ENCODE assay signal across 13 cellular contexts in the genomic region with DNA sequence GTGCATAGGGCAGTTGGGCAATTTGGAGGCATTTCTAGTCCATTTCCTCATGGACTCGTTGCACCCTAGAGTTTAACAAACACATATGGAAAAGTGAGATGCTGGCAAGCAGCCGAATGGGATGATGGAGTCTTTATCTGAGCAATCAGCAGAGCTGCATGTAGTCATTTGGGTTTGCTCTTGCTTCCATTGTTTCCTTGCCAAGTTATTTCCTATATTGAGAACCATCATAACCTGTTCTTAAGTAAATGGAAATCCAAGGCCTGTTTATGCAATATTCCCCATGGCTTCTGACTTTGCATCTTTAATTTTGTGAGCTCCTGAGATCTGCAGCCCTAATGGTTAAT. TPM values are rescaled to one million over a fixed set of nuclear protein-coding genes. Genes with fewer than 3 reads are reported as not detected.
A peak's percentile ranks its signal among the peaks of the same experiment; 100 is the strongest.
DNase-seq lines count a peak whose midpoint lies in the region; ATAC-seq and TF ChIP-seq lines count a peak whose summit lies in the region.
"Had no signal": no experiment of that assay in that cellular context is flagged by ENCODE, and none has a peak within 500 bp of the region (broad histone marks: within the 10 kb centered on the region; RNA-seq: fewer than 3 reads in every experiment).

No MANE protein-coding gene starts in this region.

- 22 to 51% (median 26%) methylated on average over 2 of the region's 2 CpGs for WGBS in heart left ventricle, 4 donors

- H3K27ac ChIP-seq in heart left ventricle: peak overlapping the region in 2 of 12 donors; percentile 21 to 22
- H3K27ac ChIP-seq in tibial artery: peak overlapping the region; percentile 40 to 70

- no peak for TF ChIP-seq CTCF in heart left ventricle (IDR thresholded peaks at IDR 0.05)
- no peak for TF ChIP-seq CTCF in fibroblast of villous mesenchyme (IDR thresholded peaks at IDR 0.05; ENCODE audit: insufficient read depth, low read depth, low read length)
- no peak for TF ChIP-seq CTCF in tibial artery (IDR thresholded peaks at IDR 0.05)

- peaks cover 0 to 76% (median 40%) of the 10 kb centered on the region in 12 donors for H3K4me1 ChIP-seq in heart left ventricle
- H3K4me1 ChIP-seq in tibial artery: peaks cover 0 to 80% (median 39%) of the 10 kb centered on the region in 4 donors

- H3K4me3 ChIP-seq in heart left ventricle (no peak overlapping the region), fibroblast of villous mesenchyme (ENCODE audit: low read depth, low read length) (no peak overlapping the region), tibial artery (no peak overlapping the region)
- H3K4me3 ChIP-seq: adrenal gland had no signal

- no peak for TF ChIP-seq POLR2A in heart left ventricle (IDR thresholded peaks at IDR 0.05)

- no peaks in the 10 kb centered on the region for H3K9me3 ChIP-seq in heart left ventricle
- no peaks in the 10 kb centered on the region for H3K9me3 ChIP-seq in tibial artery
- H3K9me3 ChIP-seq: adrenal gland had no signal

- H3K36me3 ChIP-seq in heart left ventricle: peaks cover 0 to 10% (median 5%) of the 10 kb centered on the region in 9 donors
- peaks cover 0 to 6% (median 6%) of the 10 kb centered on the region in 3 donors for H3K36me3 ChIP-seq in tibial artery
- H3K36me3 ChIP-seq: adrenal gland had no signal

- intact Hi-C loops in heart left ventricle (cut with DNase I): no loop called here
- intact Hi-C loops in Right ventricle myocardium inferior (cut with DNase I): no loop called here
- intact Hi-C loops in tibial artery (cut with DNase I; ENCODE audit: low total_unique reads): no loop called here

- H3K27me3 ChIP-seq in heart left ventricle (no peaks in the 10 kb centered on the region), tibial artery (no peaks in the 10 kb centered on the region)
- H3K27me3 ChIP-seq: adrenal gland had no signal

- DNase-seq in heart left ventricle (peak in 4 of 5 donors; percentile 41 to 70 (median 54)), Right ventricle myocardium inferior (ENCODE audit: missing footprints) (no peak), amniotic epithelial cell (ENCODE audit: low read depth) (peak; percentile 31), fibroblast of villous mesenchyme (ENCODE audit: low read depth) (peak; percentile 45), tibial artery (no peak)
- DNase-seq: activated CD4-positive, alpha-beta T cell treated with anti-CD3 and anti-CD28 coated beads for 48 hours; activated T-cell treated with anti-CD3 and anti-CD28 coated beads, Interleukin-2, amount 50 U/mL, for 48 hours; adrenal gland; NCI-H1417; NCI-H82 had no signal

- ATAC-seq in heart left ventricle: peak in 2 of 4 donors; percentile 35 to 63
- ATAC-seq in Right ventricle myocardium inferior: no peak
- no peak for ATAC-seq in HG02840 (IDR thresholded peaks at IDR 0.05; ENCODE audit: low FRiP score, unreplicated experiment)
- ATAC-seq in HG03280 (IDR thresholded peaks at IDR 0.05; ENCODE audit: unreplicated experiment): no peak
- no peak for ATAC-seq in GM21381 (IDR thresholded peaks at IDR 0.05; ENCODE audit: unreplicated experiment)

RNA-seq across cellular contexts. Expression of gene ITPR1, which starts 31.2 kb away (rescaled TPM):
- total RNA-seq in heart left ventricle (10 to 100 TPM; 16.5 to 55.8 (median 20.1) TPM), Right ventricle myocardium inferior (22.4 TPM), fibroblast of villous mesenchyme (13.9 and 16.4 TPM in 2 replicates)
- 10 to 100 TPM in 1 of 2 donors, 1 to 10 TPM in 1; 8.9 to 10.0 TPM for polyA plus RNA-seq in heart left ventricle

RNA-seq across cellular contexts. Expression of gene SUMF1, which starts 57.3 kb away (rescaled TPM):
- total RNA-seq in heart left ventricle: 10 to 100 TPM in 5 of 9 donors, 1 to 10 TPM in 4; 5.8 to 21.1 (median 11.2) TPM
- polyA plus RNA-seq in heart left ventricle: 10 to 100 TPM in 1 of 2 donors, 1 to 10 TPM in 1; 3.9 to 14.0 TPM
- total RNA-seq in Right ventricle myocardium inferior: 8.4 TPM
- total RNA-seq in fibroblast of villous mesenchyme: 41.9 and 47.4 TPM in 2 replicates

Comparison
In these comparisons a context has a peak if more than half of its experiments do, and no peak if none do; other contexts are left out.
1. DNase-seq: peak in heart left ventricle (4 of 5), amniotic epithelial cell (single experiment) and fibroblast of villous mesenchyme (single experiment); none in Right ventricle myocardium inferior (single experiment) and tibial artery (0 of 2).